8 cellular contexts compared by ENCODE assay signal in the genomic region with DNA sequence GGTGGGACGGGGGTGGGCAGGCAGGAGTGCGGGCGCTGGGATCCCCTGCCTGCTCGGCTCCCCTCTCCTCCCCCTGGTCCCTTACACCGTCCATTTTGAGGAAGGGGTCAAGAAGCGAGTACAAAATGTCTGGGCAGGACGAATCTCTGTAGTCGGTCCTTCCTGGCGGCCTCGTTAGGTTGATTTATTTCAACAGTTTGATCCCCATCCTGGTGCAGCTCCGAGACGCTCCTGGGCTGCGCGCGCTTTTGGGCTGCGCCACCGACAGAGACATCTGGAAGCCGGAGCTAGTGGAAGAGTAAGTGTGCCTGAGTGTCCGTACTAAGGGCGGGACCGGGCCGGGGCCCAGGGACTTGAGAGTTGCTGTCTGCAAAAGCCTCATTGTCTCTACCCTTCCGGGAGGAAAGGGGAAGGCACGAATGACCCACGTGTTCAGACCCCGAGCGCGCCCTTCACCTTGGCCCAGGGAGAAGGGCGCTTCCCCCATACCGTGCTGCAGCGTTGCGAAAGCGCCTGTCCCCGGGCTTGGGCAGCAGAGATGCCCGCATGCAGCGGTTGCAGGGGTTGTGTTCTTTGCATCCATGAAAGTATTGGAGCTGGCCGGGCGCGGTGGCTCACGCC. TPM values are rescaled to one million over a fixed set of nuclear protein-coding genes. Genes with fewer than 3 reads are reported as not detected.
DNase-seq lines count a peak whose midpoint lies in the region; ATAC-seq and TF ChIP-seq lines count a peak whose summit lies in the region.

No MANE protein-coding gene starts in this region.

- no peaks in the 10 kb centered on the region for H3K9me3 ChIP-seq in vagina

- DNase-seq in Caki2 (ENCODE audit: low read depth) (peak; percentile 64), HFF-Myc (ENCODE audit: extremely low read depth, low read depth) (no peak), SKM-1 treated with dmso at 0.1 percent for 144 hours (lab: John Stamatoyannopoulos, UW; ENCODE audit: unreplicated experiment) (peak; percentile 70), epithelial cell of prostate (ENCODE audit: low read depth, low spot score) (no peak), midbrain (lab: John Stamatoyannopoulos, UW) (peak; percentile 21), vagina (ENCODE audit: extremely low spot score in 2 of 2) (no peak)

- no peak for TF ChIP-seq POLR2A in vagina (IDR thresholded peaks at IDR 0.05)

- H3K4me1 ChIP-seq in vagina: peaks cover 18% of the 10 kb centered on the region

- intact Hi-C loops in vagina (cut with DNase I): no loop called here

- ATAC-seq in GM18861 (IDR thresholded peaks at IDR 0.05; ENCODE audit: unreplicated experiment) (no peak), GM18520 (IDR thresholded peaks at IDR 0.05; ENCODE audit: unreplicated experiment) (no peak)

- in situ Hi-C loops in Caki2 (cut with HindIII; ENCODE audit: low pct_unique_long_range_greater_than_20kb, low sequenced_read_pairs): no loop called here

- H3K27me3 ChIP-seq in vagina: no peaks in the 10 kb centered on the region

- H3K27ac ChIP-seq in epithelial cell of prostate (peak overlapping the region; percentile 52), vagina (peak overlapping the region; percentile 48)

- TF ChIP-seq CTCF in HFF-Myc (IDR thresholded peaks at IDR 0.05; ENCODE audit: low read depth, low read length, missing control alignments) (no peak), vagina (IDR thresholded peaks at IDR 0.05) (peak in 1 of 3 experiments; percentile 6)

- H3K36me3 ChIP-seq in vagina: no peaks in the 10 kb centered on the region

- H3K4me3 ChIP-seq in HFF-Myc (replicated peaks; ENCODE audit: low read depth, low read length) (peak overlapping the region; percentile 38), vagina (peak overlapping the region; percentile 47 to 61)

RNA-seq across cellular contexts. Expression of a gene that starts 1.8 kb away (rescaled TPM):
- 7.1 and 7.9 TPM in 2 replicates for total RNA-seq in Caki2 (2014; rRNA removed; shearing (Covaris generic); ENCODE audit: low replicate concordance)
- not detected for total RNA-seq in vagina

RNA-seq across cellular contexts. Expression of a gene that starts 15.9 kb away (rescaled TPM):
- 11.5 and 13.5 TPM in 2 replicates for total RNA-seq in Caki2 (2014; rRNA removed; shearing (Covaris generic); ENCODE audit: low replicate concordance)
- 31.9 TPM for total RNA-seq in vagina

RNA-seq across cellular contexts. Expression of a gene that starts 53.7 kb away (rescaled TPM):
- 119 and 124 TPM in 2 replicates for total RNA-seq in Caki2 (2014; rRNA removed; shearing (Covaris generic); ENCODE audit: low replicate concordance)
- 55.2 TPM for total RNA-seq in vagina

Comparison
In these comparisons a context has a peak if more than half of its experiments do, and no peak if none do; other contexts are left out.
1. DNase-seq: peak in Caki2 (single experiment), SKM-1 treated with dmso at 0.1 percent for 144 hours (single experiment) and midbrain (single experiment); none in HFF-Myc (single experiment), epithelial cell of prostate (single experiment) and vagina (0 of 2).